ENCODE assay signal across 9 cellular contexts in the genomic region with DNA sequence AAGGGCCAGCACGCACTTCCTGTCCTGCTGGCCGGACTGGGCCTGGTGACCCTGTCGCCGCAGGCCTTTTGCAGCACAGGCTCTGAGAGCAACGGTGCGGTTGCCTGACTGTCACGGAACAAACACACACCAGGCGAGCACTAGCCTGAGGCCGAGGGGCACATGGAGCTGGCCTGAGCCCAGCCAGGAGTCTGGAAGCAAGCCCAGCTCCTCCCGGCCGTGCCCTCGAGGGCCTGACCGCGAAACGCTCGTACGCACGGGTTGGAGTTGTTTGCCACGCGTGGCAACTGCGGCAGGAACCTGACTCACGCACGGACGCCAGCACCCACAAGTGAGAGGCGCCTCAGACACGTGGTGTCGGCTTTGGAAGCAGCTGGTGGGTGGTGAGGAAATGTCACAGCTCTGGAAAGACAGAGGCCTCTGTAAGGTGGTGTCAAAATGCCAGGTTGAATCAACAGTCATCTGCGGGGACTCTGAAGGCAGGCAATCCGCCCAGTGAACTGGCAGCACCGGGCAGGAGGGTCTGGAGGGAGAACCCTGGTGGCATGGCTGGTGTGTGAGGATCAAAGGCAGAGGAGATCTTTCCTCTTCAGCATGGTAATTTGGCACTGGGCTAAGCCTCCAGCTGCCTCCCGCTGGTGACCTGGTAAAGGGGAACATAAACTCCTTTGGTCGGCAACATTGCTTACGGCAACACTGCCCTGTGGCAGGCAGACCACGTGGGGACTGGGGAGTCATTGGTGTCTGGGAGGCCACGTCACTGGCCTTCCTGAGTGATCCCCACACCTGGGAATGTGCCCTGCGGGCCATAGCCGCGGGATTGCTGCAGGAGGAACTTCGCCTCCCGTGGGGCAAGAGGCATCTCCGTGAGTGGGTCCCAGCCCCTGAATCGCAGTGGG. TPM values are rescaled to one million over a fixed set of nuclear protein-coding genes. Genes with fewer than 3 reads are reported as not detected.
A peak's percentile ranks its signal among the peaks of the same experiment; 100 is the strongest.
DNase-seq lines count a peak whose midpoint lies in the region; ATAC-seq and TF ChIP-seq lines count a peak whose summit lies in the region.
"Had no signal": no experiment of that assay in that cellular context is flagged by ENCODE, and none has a peak within 500 bp of the region (broad histone marks: within the 10 kb centered on the region; RNA-seq: fewer than 3 reads in every experiment).

No MANE protein-coding gene starts in this region.

- H3K36me3 ChIP-seq in CD4-positive, CD25-positive, alpha-beta regulatory T cell (ENCODE audit: control insufficient read depth, insufficient read depth, low read length) = no peaks in the 10 kb centered on the region
- H3K36me3 ChIP-seq: thoracic aorta had no signal

- no peaks in the 10 kb centered on the region for H3K36me3 Mint-ChIP-seq in CD4-positive, CD25-positive, alpha-beta regulatory T cell
- H3K36me3 Mint-ChIP-seq in neural crest cell (ENCODE audit: low read depth) = no peaks in the 10 kb centered on the region

- peak; percentile 19 to 20 for ATAC-seq in CD4-positive, CD25-positive, alpha-beta regulatory T cell (ENCODE audit: low read depth in 2 of 2)
- ATAC-seq in GM21381 (IDR thresholded peaks at IDR 0.05; ENCODE audit: unreplicated experiment) = no peak

- H3K9me3 ChIP-seq in CD4-positive, CD25-positive, alpha-beta regulatory T cell (ENCODE audit: control insufficient read depth in 2 of 2, low read length in 2 of 2) = no peaks in the 10 kb centered on the region
- H3K9me3 ChIP-seq: thoracic aorta had no signal

- no peaks in the 10 kb centered on the region for H3K27me3 ChIP-seq in CD4-positive, CD25-positive, alpha-beta regulatory T cell (ENCODE audit: control insufficient read depth, insufficient read depth, low read length)

- peak overlapping the region in 1 of 3 donors; percentile 32 for H3K27ac Mint-ChIP-seq in CD4-positive, CD25-positive, alpha-beta regulatory T cell
- peak overlapping the region; percentile 43 for H3K27ac Mint-ChIP-seq in neural crest cell (ENCODE audit: unreplicated experiment)

- peak overlapping the region in 1 of 4 donors; percentile 61 for H3K4me3 Mint-ChIP-seq in CD4-positive, CD25-positive, alpha-beta regulatory T cell
- H3K4me3 Mint-ChIP-seq in neural crest cell = no peak overlapping the region

- H3K4me3 ChIP-seq in CD4-positive, CD25-positive, alpha-beta regulatory T cell (ENCODE audit: low read depth, low read length) = no peak overlapping the region
- H3K4me3 ChIP-seq: thoracic aorta had no signal

- no peak overlapping the region for H3K27ac ChIP-seq in CD4-positive, CD25-positive, alpha-beta regulatory T cell (ENCODE audit: insufficient read depth, low read length, poor library complexity, severe bottlenecking)
- H3K27ac ChIP-seq: thoracic aorta had no signal

- peak in 1 of 3 donors; percentile 41 for DNase-seq in CD4-positive, CD25-positive, alpha-beta regulatory T cell
- DNase-seq in MV-4-11 (lab: John Stamatoyannopoulos, UW) (peak; percentile 75), neural crest cell (ENCODE audit: low read depth, low spot score) (no peak), NCI-H2227 treated with DMSO at 0.1 percent for 48 hours (lab: John Stamatoyannopoulos, UW) (no peak), T-helper 9 cell (no peak), OCI-M2 (lab: John Stamatoyannopoulos, UW; ENCODE audit: unreplicated experiment) (no peak)
- DNase-seq in activated effector memory CD4-positive, alpha-beta T cell treated with Interleukin-2 at 50 U/mL for 16 hours = peak; percentile 40

- no peaks in the 10 kb centered on the region for H3K27me3 Mint-ChIP-seq in CD4-positive, CD25-positive, alpha-beta regulatory T cell
- H3K27me3 Mint-ChIP-seq in neural crest cell (ENCODE audit: low read depth) = peaks cover 21% of the 10 kb centered on the region

- peaks cover 10% of the 10 kb centered on the region for H3K4me1 ChIP-seq in CD4-positive, CD25-positive, alpha-beta regulatory T cell (ENCODE audit: control insufficient read depth, insufficient read depth, low read length, poor library complexity, severe bottlenecking)

- H3K4me1 Mint-ChIP-seq in CD4-positive, CD25-positive, alpha-beta regulatory T cell = peaks cover 0 to 12% (median 5%) of the 10 kb centered on the region in 4 donors
- H3K4me1 Mint-ChIP-seq in neural crest cell = no peaks in the 10 kb centered on the region

- peaks cover 0 to 1% (median 0%) of the 10 kb centered on the region in 7 donors for H3K9me3 Mint-ChIP-seq in CD4-positive, CD25-positive, alpha-beta regulatory T cell
- no peaks in the 10 kb centered on the region for H3K9me3 Mint-ChIP-seq in neural crest cell

- no peak for TF ChIP-seq CTCF in neural crest cell (conservative IDR thresholded peaks at IDR 0.05)

RNA-seq across cellular contexts. Expression of a gene that starts 15.3 kb away (rescaled TPM):
- total RNA-seq in CD4-positive, CD25-positive, alpha-beta regulatory T cell = 0.57 TPM
- under 1 TPM in 1 of 4 donors, not detected in 3; 0.07 TPM for polyA plus RNA-seq in CD4-positive, CD25-positive, alpha-beta regulatory T cell
- 0.07 TPM in 1 of 2 replicates, not detected in the other for total RNA-seq in neural crest cell
- total RNA-seq: thoracic aorta had no signal

RNA-seq across cellular contexts. Expression of a gene that starts 30.2 kb away (rescaled TPM):
- total RNA-seq in CD4-positive, CD25-positive, alpha-beta regulatory T cell = not detected
- not detected for polyA plus RNA-seq in CD4-positive, CD25-positive, alpha-beta regulatory T cell
- total RNA-seq in neural crest cell = not detected in 2 replicates
- total RNA-seq: thoracic aorta had no signal

RNA-seq across cellular contexts. Expression of a gene that starts 57.3 kb away (rescaled TPM):
- total RNA-seq in CD4-positive, CD25-positive, alpha-beta regulatory T cell = 1.1 TPM
- polyA plus RNA-seq in CD4-positive, CD25-positive, alpha-beta regulatory T cell = under 1 TPM in 3 of 4 donors, not detected in 1; 0.20 to 0.87 (median 0.28) TPM
- total RNA-seq in neural crest cell = 2.0 and 3.3 TPM in 2 replicates

Comparison
In these comparisons a context has a peak if more than half of its experiments do, and no peak if none do; other contexts are left out.
1. DNase-seq: peak in MV-4-11 (single experiment) and activated effector memory CD4-positive, alpha-beta T cell treated with Interleukin-2 at 50 U/mL for 16 hours (single experiment); none in neural crest cell (single experiment), NCI-H2227 treated with DMSO at 0.1 percent for 48 hours (single experiment), T-helper 9 cell (single experiment) and OCI-M2 (single experiment).